In the genomic region with DNA sequence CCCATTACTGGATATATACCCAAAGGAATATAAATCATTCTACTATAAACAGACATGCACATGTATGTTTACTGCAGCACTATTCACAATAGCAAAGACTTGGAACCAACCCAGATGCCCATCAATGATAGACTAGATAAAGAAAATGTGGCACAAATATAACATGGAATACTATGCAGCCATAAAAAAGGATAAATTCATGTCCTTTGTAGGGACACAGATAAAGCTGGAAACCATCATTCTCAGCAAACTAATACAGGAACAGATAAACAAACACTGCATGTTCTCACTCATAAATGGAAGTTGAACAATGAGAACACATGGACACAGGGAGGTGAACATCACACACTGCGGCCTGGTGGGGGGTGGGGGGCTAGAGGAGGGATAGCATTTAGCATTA, we compare ENCODE assay signal across 14 cellular contexts. TPM values are rescaled to one million over a fixed set of nuclear protein-coding genes. Genes with fewer than 3 reads are reported as not detected.
"Had no signal": no experiment of that assay in that cellular context is flagged by ENCODE, and none has a peak within 500 bp of the region (broad histone marks: within the 10 kb centered on the region; RNA-seq: fewer than 3 reads in every experiment).

No MANE protein-coding gene starts in this region.

RNA-seq across cellular contexts. Expression of gene CAPZA3, which starts 28.6 kb away (rescaled TPM):
- total RNA-seq: activated B cell treated with CpG ODN at 0.5 μM for 24 hours; activated CD4-positive, alpha-beta memory T cell treated with anti-CD3 and anti-CD28 coated beads for 36 hours; activated CD4-positive, alpha-beta memory T cell treated with anti-CD3 and anti-CD28 coated beads, Interleukin-2, amount 10 ng/mL, durations not matched to agents 7 days and 5 days; activated CD4-positive, alpha-beta T cell treated with anti-CD3 and anti-CD28 coated beads for 36 hours; activated CD4-positive, alpha-beta T cell treated with anti-CD3 and anti-CD28 coated beads, Interleukin-2, amount 10 ng/mL, durations not matched to agents 24 days and 14 days; activated CD4-positive, alpha-beta T cell treated with anti-CD3 and anti-CD28 coated beads, Interleukin-2, amount 10 ng/mL, durations not matched to agents 7 days and 5 days; activated CD8-positive, alpha-beta memory T cell treated with anti-CD3 and anti-CD28 coated beads for 36 hours; activated CD8-positive, alpha-beta memory T cell treated with anti-CD3 and anti-CD28 coated beads, Interleukin-2, amount 10 ng/mL, durations not matched to agents 7 days and 5 days; activated CD8-positive, alpha-beta T cell treated with anti-CD3 and anti-CD28 coated beads for 36 hours; activated CD8-positive, alpha-beta T cell treated with anti-CD3 and anti-CD28 coated beads, Interleukin-2, amount 10 ng/mL, durations not matched to agents 7 days and 5 days; T-helper 1 cell treated with Interleukin-12 subunit alpha and Interleukin-12 subunit beta and Interleukin-4 antibody, amounts not matched to agents 30 ng/mL and 1 ng/mL, for 36 hours; T-helper 17 cell; T-helper 2 cell treated with Interferon-gamma antibody and Interleukin-4, amounts not matched to agents 100 ng/mL and 5 ng/mL, for 36 hours; WTC11 had no signal

RNA-seq across cellular contexts. Expression of gene PLCZ1, which starts 28.7 kb away (rescaled TPM):
- total RNA-seq: activated B cell treated with CpG ODN at 0.5 μM for 24 hours; activated CD4-positive, alpha-beta memory T cell treated with anti-CD3 and anti-CD28 coated beads for 36 hours; activated CD4-positive, alpha-beta memory T cell treated with anti-CD3 and anti-CD28 coated beads, Interleukin-2, amount 10 ng/mL, durations not matched to agents 7 days and 5 days; activated CD4-positive, alpha-beta T cell treated with anti-CD3 and anti-CD28 coated beads for 36 hours; activated CD4-positive, alpha-beta T cell treated with anti-CD3 and anti-CD28 coated beads, Interleukin-2, amount 10 ng/mL, durations not matched to agents 24 days and 14 days; activated CD4-positive, alpha-beta T cell treated with anti-CD3 and anti-CD28 coated beads, Interleukin-2, amount 10 ng/mL, durations not matched to agents 7 days and 5 days; activated CD8-positive, alpha-beta memory T cell treated with anti-CD3 and anti-CD28 coated beads for 36 hours; activated CD8-positive, alpha-beta memory T cell treated with anti-CD3 and anti-CD28 coated beads, Interleukin-2, amount 10 ng/mL, durations not matched to agents 7 days and 5 days; activated CD8-positive, alpha-beta T cell treated with anti-CD3 and anti-CD28 coated beads for 36 hours; activated CD8-positive, alpha-beta T cell treated with anti-CD3 and anti-CD28 coated beads, Interleukin-2, amount 10 ng/mL, durations not matched to agents 7 days and 5 days; T-helper 1 cell treated with Interleukin-12 subunit alpha and Interleukin-12 subunit beta and Interleukin-4 antibody, amounts not matched to agents 30 ng/mL and 1 ng/mL, for 36 hours; T-helper 17 cell; T-helper 2 cell treated with Interferon-gamma antibody and Interleukin-4, amounts not matched to agents 100 ng/mL and 5 ng/mL, for 36 hours; WTC11 had no signal
